8 cellular contexts compared by ENCODE assay signal in genomic region chr6:12233693-12234551, GRCh38. TPM values are rescaled to one million over a fixed set of nuclear protein-coding genes. Genes with fewer than 3 reads are reported as not detected.
DNase-seq lines count a peak whose midpoint lies in the region; ATAC-seq lines count a peak whose summit lies in the region.

No MANE protein-coding gene starts in this region.

- POLR2A ChIA-PET in naive thymus-derived CD8-positive, alpha-beta T cell (lab: Charles Lee), result no interaction called here

- H3K4me3 Mint-ChIP-seq in activated CD8-positive, alpha-beta memory T cell treated with anti-CD3 and anti-CD28 coated beads, Interleukin-2, amount 10 ng/mL, durations not matched to agents 7 days and 5 days, result peak overlapping the region; percentile 23
- H3K4me3 Mint-ChIP-seq in naive thymus-derived CD8-positive, alpha-beta T cell, result peak overlapping the region in 3 of 10 donors; percentile 9 to 33 (median 24)

- peaks cover 3% of the 10 kb centered on the region for H3K36me3 Mint-ChIP-seq in activated CD8-positive, alpha-beta memory T cell treated with anti-CD3 and anti-CD28 coated beads, Interleukin-2, amount 10 ng/mL, durations not matched to agents 7 days and 5 days
- no peaks in the 10 kb centered on the region for H3K36me3 Mint-ChIP-seq in naive thymus-derived CD8-positive, alpha-beta T cell

- peak; percentile 48 for ATAC-seq in HG02852 (IDR thresholded peaks at IDR 0.05; ENCODE audit: unreplicated experiment)
- ATAC-seq in activated CD8-positive, alpha-beta memory T cell treated with anti-CD3 and anti-CD28 coated beads, Interleukin-2, amount 10 ng/mL, durations not matched to agents 7 days and 5 days, result peak; percentile 94
- peak; percentile 74 for ATAC-seq in esophagus mucosa
- ATAC-seq in naive thymus-derived CD8-positive, alpha-beta T cell, result peak; percentile 82 to 84

- H3K27ac Mint-ChIP-seq in activated CD8-positive, alpha-beta memory T cell treated with anti-CD3 and anti-CD28 coated beads, Interleukin-2, amount 10 ng/mL, durations not matched to agents 7 days and 5 days, result peak overlapping the region; percentile 76
- peak overlapping the region in 5 of 10 donors; percentile 5 to 70 (median 33) for H3K27ac Mint-ChIP-seq in naive thymus-derived CD8-positive, alpha-beta T cell

- peaks cover 4% of the 10 kb centered on the region for H3K9me3 Mint-ChIP-seq in activated CD8-positive, alpha-beta memory T cell treated with anti-CD3 and anti-CD28 coated beads, Interleukin-2, amount 10 ng/mL, durations not matched to agents 7 days and 5 days (ENCODE audit: low read depth)
- H3K9me3 Mint-ChIP-seq in naive thymus-derived CD8-positive, alpha-beta T cell, result no peaks in the 10 kb centered on the region

- CTCF ChIA-PET in activated CD8-positive, alpha-beta memory T cell treated with anti-CD3 and anti-CD28 coated beads, Interleukin-2, amount 10 ng/mL, durations not matched to agents 7 days and 5 days (lab: Charles Lee), result interaction anchor here (1.0 to 2.4 kb wide), 16 partner anchors 12 to 578 kb away, joined by 3 to 17 read pairs (median 4); partner anchors contain the start of gene EDN1

- DNase-seq in EL, result peak; percentile 86
- DNase-seq in NCI-H526 treated with DMSO at 0.1 percent for 48 hours (lab: John Stamatoyannopoulos, UW), result peak; percentile 43
- DNase-seq in activated CD8-positive, alpha-beta memory T cell treated with anti-CD3 and anti-CD28 coated beads, Interleukin-2, amount 10 ng/mL, durations not matched to agents 7 days and 5 days, result peak; percentile 81
- DNase-seq in naive thymus-derived CD8-positive, alpha-beta T cell, result peak in 8 of 10 donors; percentile 11 to 73 (median 50)
- DNase-seq in ureter (ENCODE audit: low spot score), result peak; percentile 60
- DNase-seq in islet precursor cell, result no peak

- H3K4me1 Mint-ChIP-seq in activated CD8-positive, alpha-beta memory T cell treated with anti-CD3 and anti-CD28 coated beads, Interleukin-2, amount 10 ng/mL, durations not matched to agents 7 days and 5 days, result peaks cover 37% of the 10 kb centered on the region
- H3K4me1 Mint-ChIP-seq in naive thymus-derived CD8-positive, alpha-beta T cell, result peaks cover 12 to 22% (median 21%) of the 10 kb centered on the region in 4 donors

- H3K27me3 Mint-ChIP-seq in activated CD8-positive, alpha-beta memory T cell treated with anti-CD3 and anti-CD28 coated beads, Interleukin-2, amount 10 ng/mL, durations not matched to agents 7 days and 5 days, result no peaks in the 10 kb centered on the region
- peaks cover 0 to 1% (median 0%) of the 10 kb centered on the region in 5 donors for H3K27me3 Mint-ChIP-seq in naive thymus-derived CD8-positive, alpha-beta T cell

RNA-seq across cellular contexts. Expression of gene EDN1, which starts 56.2 kb away (rescaled TPM):
- total RNA-seq in activated CD8-positive, alpha-beta memory T cell treated with anti-CD3 and anti-CD28 coated beads, Interleukin-2, amount 10 ng/mL, durations not matched to agents 7 days and 5 days, result not detected
- total RNA-seq in esophagus mucosa, result 0.76 TPM
- under 1 TPM; 0.47 to 0.74 TPM for total RNA-seq in naive thymus-derived CD8-positive, alpha-beta T cell
- polyA plus RNA-seq in naive thymus-derived CD8-positive, alpha-beta T cell, result not detected
- total RNA-seq in ureter, result 4.3 TPM
